22 cellular contexts compared by ENCODE assay signal in genomic region chr4:176063718-176064117, GRCh38. TPM values are rescaled to one million over a fixed set of nuclear protein-coding genes. Genes with fewer than 3 reads are reported as not detected.
"Had no signal": no experiment of that assay in that cellular context is flagged by ENCODE, and none has a peak within 500 bp of the region (broad histone marks: within the 10 kb centered on the region; RNA-seq: fewer than 3 reads in every experiment).

No MANE protein-coding gene starts in this region.

- H3K27me3 Mint-ChIP-seq: memory B cell, progenitor cell of endocrine pancreas had no signal

- H3K4me3 Mint-ChIP-seq: immature natural killer cell; memory B cell; naive thymus-derived CD4-positive, alpha-beta T cell; natural killer cell treated with Interleukin-12 subunit alpha and Interleukin-12 subunit beta and Interleukin-15 and Interleukin-18, amount 100 ng/mL, for 72 hours; stimulated activated naive B cell treated with anti-CD40 and anti-IgM and Interleukin-4, amounts not matched to agents 10 μg/mL and 1 μg/mL and 100 μg/mL, for 72 hours; type B pancreatic cell had no signal

- H3K36me3 Mint-ChIP-seq: immature natural killer cell; memory B cell; naive thymus-derived CD4-positive, alpha-beta T cell; stimulated activated naive B cell treated with anti-CD40 and anti-IgM and Interleukin-4, amounts not matched to agents 10 μg/mL and 1 μg/mL and 100 μg/mL, for 72 hours; type B pancreatic cell had no signal

- DNase-seq: hippocampal formation; immature natural killer cell; left ventricle myocardium inferior; midbrain; mucosa of descending colon; naive thymus-derived CD4-positive, alpha-beta T cell; ovary; right lobe of liver; stimulated activated CD4-positive, alpha-beta T cell treated with anti-CD3 and anti-CD28 coated beads, Interleukin-1b, Interleukin-23, amount 100 ng/mL, for 48 hours; stimulated activated CD4-positive, alpha-beta T cell treated with anti-CD3 and anti-CD28 coated beads, Interleukin-2, amount 100 ng/mL, for 48 hours; stimulated activated naive B cell treated with anti-CD40 and anti-IgM and Interleukin-4, amounts not matched to agents 10 μg/mL and 1 μg/mL and 100 μg/mL, for 72 hours; stimulated activated naive CD8-positive, alpha-beta T cell treated with anti-CD3 and anti-CD28 coated beads, Interleukin-15, Interleukin-2, amounts not matched to agents 100 U/mL and 50 U/mL, for 24 hours; uterus had no signal

- H3K4me1 ChIP-seq: right atrium auricular region, uterus had no signal

- H3K4me3 ChIP-seq: left ventricle myocardium inferior, mucosa of descending colon, ovary, right atrium auricular region, right lobe of liver, smooth muscle cell, suprapubic skin, tibial nerve, uterus had no signal

- H3K27ac ChIP-seq: left ventricle myocardium inferior, ovary, right atrium auricular region, right lobe of liver, suprapubic skin, tibial nerve, uterus had no signal

- H3K9me3 Mint-ChIP-seq: memory B cell; naive thymus-derived CD4-positive, alpha-beta T cell; natural killer cell treated with Interleukin-12 subunit alpha and Interleukin-12 subunit beta and Interleukin-15 and Interleukin-18, amount 100 ng/mL, for 72 hours; stimulated activated naive B cell treated with anti-CD40 and anti-IgM and Interleukin-4, amounts not matched to agents 10 μg/mL and 1 μg/mL and 100 μg/mL, for 72 hours; type B pancreatic cell had no signal

- H3K9me3 ChIP-seq: left ventricle myocardium inferior, mucosa of descending colon, ovary, right atrium auricular region, right lobe of liver, suprapubic skin, tibial nerve, uterus had no signal

- H3K36me3 ChIP-seq: left ventricle myocardium inferior, ovary, right atrium auricular region, right lobe of liver, suprapubic skin, tibial nerve, uterus had no signal

- H3K27me3 ChIP-seq: ovary, right atrium auricular region, tibial nerve, uterus had no signal

- H3K27ac Mint-ChIP-seq: immature natural killer cell; naive thymus-derived CD4-positive, alpha-beta T cell; natural killer cell treated with Interleukin-12 subunit alpha and Interleukin-12 subunit beta and Interleukin-15 and Interleukin-18, amount 100 ng/mL, for 72 hours; progenitor cell of endocrine pancreas; stimulated activated naive B cell treated with anti-CD40 and anti-IgM and Interleukin-4, amounts not matched to agents 10 μg/mL and 1 μg/mL and 100 μg/mL, for 72 hours; type B pancreatic cell had no signal

RNA-seq across cellular contexts. Expression of gene WDR17, which starts 1.9 kb away (rescaled TPM):
- total RNA-seq: myocyte had no signal
